Comparison of ENCODE assay signal across 16 cellular contexts in genomic region chr3:139974809-139975425, GRCh38.
"Had no signal": no experiment of that assay in that cellular context is flagged by ENCODE, and none has a peak within 500 bp of the region (broad histone marks: within the 10 kb centered on the region; RNA-seq: fewer than 3 reads in every experiment).

No MANE protein-coding gene starts in this region.

- ATAC-seq: gastroesophageal sphincter, psoas muscle had no signal

- DNase-seq: esophagus squamous epithelium; foreskin fibroblast; immature natural killer cell; kidney; naive B cell; psoas muscle; retina; sigmoid colon; stimulated activated CD4-positive, alpha-beta T cell treated with anti-CD3 and anti-CD28 coated beads, Interleukin-2, amount 100 ng/mL, for 24 hours; stimulated activated CD4-positive, alpha-beta T cell treated with anti-CD3 and anti-CD28 coated beads, Interleukin-4, amount 100 ng/mL, for 4 hours; stimulated activated naive B cell treated with anti-CD40 and anti-IgM and Interleukin-4, amounts not matched to agents 10 μg/mL and 1 μg/mL and 100 μg/mL, for 72 hours; thyroid gland; upper lobe of left lung had no signal

- H3K27me3 ChIP-seq: esophagus squamous epithelium, gastroesophageal sphincter, sigmoid colon, thyroid gland, upper lobe of left lung had no signal

- H3K36me3 ChIP-seq: esophagus squamous epithelium, gastroesophageal sphincter, sigmoid colon, thyroid gland, upper lobe of left lung had no signal

- H3K9me3 ChIP-seq: esophagus squamous epithelium, gastroesophageal sphincter, psoas muscle, sigmoid colon, thyroid gland, upper lobe of left lung had no signal

- H3K27ac ChIP-seq: esophagus squamous epithelium, gastroesophageal sphincter, parathyroid adenoma, psoas muscle, sigmoid colon, skin epidermis, thyroid gland, upper lobe of left lung had no signal

- H3K4me3 ChIP-seq: esophagus squamous epithelium, gastroesophageal sphincter, psoas muscle, sigmoid colon, skin epidermis, thyroid gland, upper lobe of left lung had no signal

- H3K4me1 ChIP-seq: esophagus squamous epithelium, gastroesophageal sphincter, parathyroid adenoma, psoas muscle, sigmoid colon, thyroid gland, upper lobe of left lung had no signal
